11 cellular contexts compared by ENCODE assay signal in genomic region chr2:88615822-88616221, GRCh38. TPM values are rescaled to one million over a fixed set of nuclear protein-coding genes. Genes with fewer than 3 reads are reported as not detected.
DNase-seq lines count a peak whose midpoint lies in the region; ATAC-seq lines count a peak whose summit lies in the region.
"Had no signal": no experiment of that assay in that cellular context is flagged by ENCODE, and none has a peak within 500 bp of the region (broad histone marks: within the 10 kb centered on the region; RNA-seq: fewer than 3 reads in every experiment).

No MANE protein-coding gene starts in this region.

- ATAC-seq in GM18502 (IDR thresholded peaks at IDR 0.05; ENCODE audit: poor library complexity, unreplicated experiment): peak; percentile 42
- ATAC-seq in GM21360 (IDR thresholded peaks at IDR 0.05; ENCODE audit: unreplicated experiment): peak; percentile 60
- peak; percentile 45 for ATAC-seq in HG03025 (IDR thresholded peaks at IDR 0.05; ENCODE audit: low FRiP score, unreplicated experiment)

- DNase-seq in MV-4-11 (lab: John Stamatoyannopoulos, UW) (peak; percentile 25), GF-D8 (lab: John Stamatoyannopoulos, UW) (no peak), H4 (ENCODE audit: low spot score) (no peak), cortex of kidney (lab: John Stamatoyannopoulos, UW) (no peak), NCI-H187 (lab: John Stamatoyannopoulos, UW) (no peak)
- DNase-seq: activated T-cell treated with anti-CD3 and anti-CD28 coated beads for 4 hours; MG63; stimulated activated CD4-positive, alpha-beta T cell treated with anti-CD3 and anti-CD28 coated beads, Interleukin-2, amount 100 ng/mL, for 24 hours had no signal

RNA-seq across cellular contexts. Expression of gene EIF2AK3, which starts 11.4 kb away (rescaled TPM):
- 12.7 and 16.6 TPM in 2 replicates for total RNA-seq in H4 (2014; rRNA removed; shearing (Covaris generic))
